Comparison of ENCODE assay signal across 1 cellular context in the genomic region with DNA sequence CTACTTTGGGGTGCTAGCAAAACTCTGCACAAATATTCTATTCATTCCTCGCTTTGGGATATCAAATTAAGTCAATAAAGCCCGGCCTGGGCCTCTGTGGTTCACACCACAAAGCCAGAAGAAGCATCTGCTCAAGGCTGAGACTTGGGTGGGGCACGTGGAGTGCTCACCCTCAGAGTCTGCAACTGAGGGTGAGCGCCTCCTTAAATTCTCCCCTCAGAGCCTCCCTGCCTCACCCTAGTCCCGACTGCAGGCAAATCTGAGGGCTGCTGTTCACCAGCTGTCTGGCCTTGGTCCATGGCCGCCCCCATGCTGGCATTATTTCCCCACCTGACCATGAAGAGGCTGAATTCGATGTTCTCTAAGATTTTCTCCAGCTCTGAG.
TF ChIP-seq lines count a peak whose summit lies in the region.

No MANE protein-coding gene starts in this region.

TF ChIP-seq in SK-N-SH, 30 proteins besides CTCF, POLR2A, EP300 and RAD21 (continued from another document):
- TF ChIP-seq, protein P1, sequence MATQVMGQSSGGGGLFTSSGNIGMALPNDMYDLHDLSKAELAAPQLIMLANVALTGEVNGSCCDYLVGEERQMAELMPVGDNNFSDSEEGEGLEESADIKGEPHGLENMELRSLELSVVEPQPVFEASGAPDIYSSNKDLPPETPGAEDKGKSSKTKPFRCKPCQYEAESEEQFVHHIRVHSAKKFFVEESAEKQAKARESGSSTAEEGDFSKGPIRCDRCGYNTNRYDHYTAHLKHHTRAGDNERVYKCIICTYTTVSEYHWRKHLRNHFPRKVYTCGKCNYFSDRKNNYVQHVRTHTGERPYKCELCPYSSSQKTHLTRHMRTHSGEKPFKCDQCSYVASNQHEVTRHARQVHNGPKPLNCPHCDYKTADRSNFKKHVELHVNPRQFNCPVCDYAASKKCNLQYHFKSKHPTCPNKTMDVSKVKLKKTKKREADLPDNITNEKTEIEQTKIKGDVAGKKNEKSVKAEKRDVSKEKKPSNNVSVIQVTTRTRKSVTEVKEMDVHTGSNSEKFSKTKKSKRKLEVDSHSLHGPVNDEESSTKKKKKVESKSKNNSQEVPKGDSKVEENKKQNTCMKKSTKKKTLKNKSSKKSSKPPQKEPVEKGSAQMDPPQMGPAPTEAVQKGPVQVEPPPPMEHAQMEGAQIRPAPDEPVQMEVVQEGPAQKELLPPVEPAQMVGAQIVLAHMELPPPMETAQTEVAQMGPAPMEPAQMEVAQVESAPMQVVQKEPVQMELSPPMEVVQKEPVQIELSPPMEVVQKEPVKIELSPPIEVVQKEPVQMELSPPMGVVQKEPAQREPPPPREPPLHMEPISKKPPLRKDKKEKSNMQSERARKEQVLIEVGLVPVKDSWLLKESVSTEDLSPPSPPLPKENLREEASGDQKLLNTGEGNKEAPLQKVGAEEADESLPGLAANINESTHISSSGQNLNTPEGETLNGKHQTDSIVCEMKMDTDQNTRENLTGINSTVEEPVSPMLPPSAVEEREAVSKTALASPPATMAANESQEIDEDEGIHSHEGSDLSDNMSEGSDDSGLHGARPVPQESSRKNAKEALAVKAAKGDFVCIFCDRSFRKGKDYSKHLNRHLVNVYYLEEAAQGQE (IDR thresholded peaks at IDR 0.05; ENCODE audit: low read depth, low read length) = no peak
- TF ChIP-seq POLR2AphosphoS5 (IDR thresholded peaks at IDR 0.05; ENCODE audit: low read depth, low read length) (no peak), MXI1 (IDR thresholded peaks at IDR 0.05; ENCODE audit: low read depth, low read length) (no peak), FOXJ3 (CRISPR knock-in tag; IDR thresholded peaks at IDR 0.05) (no peak), NRF1 (IDR thresholded peaks at IDR 0.05; ENCODE audit: low read depth, low read length) (no peak), SMC3 (IDR thresholded peaks at IDR 0.05; ENCODE audit: low read depth, low read length) (no peak), CHD2 (IDR thresholded peaks at IDR 0.05; ENCODE audit: low read length, partially characterized antibody) (no peak), RCOR1 (IDR thresholded peaks at IDR 0.05; ENCODE audit: low read length) (no peak), NFIC (IDR thresholded peaks at IDR 0.05; ENCODE audit: borderline replicate concordance) (no peak), FOSL2 (IDR thresholded peaks at IDR 0.05; ENCODE audit: borderline replicate concordance, low read depth) (no peak), JUND (IDR thresholded peaks at IDR 0.05) (no peak), TAF1 (IDR thresholded peaks at IDR 0.05; ENCODE audit: borderline replicate concordance, low read depth, low read length) (no peak)
- TF ChIP-seq, protein P2, sequence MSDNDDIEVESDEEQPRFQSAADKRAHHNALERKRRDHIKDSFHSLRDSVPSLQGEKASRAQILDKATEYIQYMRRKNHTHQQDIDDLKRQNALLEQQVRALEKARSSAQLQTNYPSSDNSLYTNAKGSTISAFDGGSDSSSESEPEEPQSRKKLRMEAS (IDR thresholded peaks at IDR 0.05; ENCODE audit: low read depth) = no peak
